In genomic region chr7:95004618-95005282, GRCh38 we compare ENCODE assay signal across 15 cellular contexts.
A peak's percentile ranks its signal among the peaks of the same experiment; 100 is the strongest.
DNase-seq lines count a peak whose midpoint lies in the region; ATAC-seq, FAIRE-seq and TF ChIP-seq lines count a peak whose summit lies in the region.
"Had no signal": no experiment of that assay in that cellular context is flagged by ENCODE, and none has a peak within 500 bp of the region (broad histone marks: within the 10 kb centered on the region; RNA-seq: fewer than 3 reads in every experiment).

No MANE protein-coding gene starts in this region.

- 72% methylated on average over 6 of the region's 6 CpGs for whole genome bisulfite sequencing in A549 (ENCODE audit: missing lambda C conversion rate)
- 48% methylated on average over 6 of the region's 6 CpGs for WGBS in right cardiac atrium

- H3K4me1 ChIP-seq in A549: peaks cover 19% of the 10 kb centered on the region; the same call in 2 of the 3 replicates
- H3K4me1 ChIP-seq in right cardiac atrium (ENCODE audit: control insufficient read depth, insufficient read depth, low read length): no peaks in the 10 kb centered on the region
- H3K4me1 ChIP-seq: Caco-2, foreskin keratinocyte, Peyer's patch had no signal

- no peak overlapping the region for H3K27ac ChIP-seq in A549
- no peak overlapping the region for H3K27ac ChIP-seq in right cardiac atrium (ENCODE audit: low read length)
- H3K27ac ChIP-seq: foreskin keratinocyte, Peyer's patch had no signal

- TF ChIP-seq RAD21 in A549 (conservative IDR thresholded peaks at IDR 0.05 in 1 of 2, IDR thresholded peaks at IDR 0.05 in 1 of 2): no peak

- POLR2A ChIA-PET in A549 (lab: Yijun Ruan, JAX): no interaction called here

- no peak for TF ChIP-seq EP300 in A549 (IDR thresholded peaks at IDR 0.05)

- H3K4me2 ChIP-seq in A549: no peak overlapping the region

- ATAC-seq in A549 (peak; percentile 50 to 72; a peak in 5 of 6 replicates), right cardiac atrium (peak; percentile 91 to 93), GM18511 (IDR thresholded peaks at IDR 0.05; ENCODE audit: unreplicated experiment) (no peak)
- ATAC-seq: activated naive CD4-positive, alpha-beta T cell treated with anti-CD3 and anti-CD28 coated beads, Interleukin-2, amount 50 U/mL, for 72 hours; foreskin keratinocyte; stimulated activated effector memory CD8-positive, alpha-beta T cell treated with anti-CD3 and anti-CD28 coated beads, Interleukin-12 subunit alpha, Interleukin-12 subunit beta, amount 100 ng/mL, for 72 hours had no signal

- H3K27me3 ChIP-seq in right cardiac atrium (ENCODE audit: control insufficient read depth, insufficient read depth): no peaks in the 10 kb centered on the region
- H3K27me3 ChIP-seq: foreskin keratinocyte, Peyer's patch, upper lobe of left lung had no signal

- FAIRE-seq in A549 (lab: Jason Lieb, UNC): no peak

- H3K4me3 ChIP-seq in A549 (no peak overlapping the region), right cardiac atrium (ENCODE audit: low read length) (no peak overlapping the region)
- H3K4me3 ChIP-seq: Peyer's patch, upper lobe of left lung had no signal

- CTCF ChIA-PET in A549 (lab: Yijun Ruan, JAX): no interaction called here

- intact Hi-C loops in right cardiac atrium (cut with DNase I): no loop called here

- TF ChIP-seq POLR2A in A549 (IDR thresholded peaks at IDR 0.05; ENCODE audit: low read length): no peak

- no peaks in the 10 kb centered on the region for H3K9me3 ChIP-seq in A549
- no peaks in the 10 kb centered on the region for H3K9me3 ChIP-seq in right cardiac atrium (ENCODE audit: control insufficient read depth, low read length)
- H3K9me3 ChIP-seq: Caco-2, Peyer's patch, upper lobe of left lung had no signal

- no peak for TF ChIP-seq CTCF in A549 (IDR thresholded peaks at IDR 0.05)

- DNase-seq in A549 (ENCODE audit: low read depth in 1 of 2, low spot score in 1 of 2) (peak in 1 of 2 experiments; percentile 44), LHCN-M2 (ENCODE audit: low read depth) (peak; percentile 42), SK-N-DZ (ENCODE audit: low spot score) (peak; percentile 63), right cardiac atrium (no peak), GM03348 (ENCODE audit: low spot score) (no peak)
- DNase-seq in activated CD4-positive, alpha-beta T cell treated with anti-CD3 and anti-CD28 coated beads for 48 hours: no peak
- DNase-seq in stimulated activated CD4-positive, alpha-beta T cell treated with anti-CD3 and anti-CD28 coated beads, Interleukin-2, amount 100 ng/mL, for 24 hours: no peak
- DNase-seq: Caco-2, foreskin keratinocyte, Peyer's patch, T-helper 2 cell, upper lobe of left lung had no signal

TF ChIP-seq in A549, 52 proteins besides CTCF, POLR2A, EP300 and RAD21:
- TF ChIP-seq NFE2L2 (conservative IDR thresholded peaks at IDR 0.05; ENCODE audit: low read length) (no peak), NPAS2 (CRISPR knock-in tag; IDR thresholded peaks at IDR 0.05; ENCODE audit: borderline replicate concordance) (no peak), USF2 (IDR thresholded peaks at IDR 0.05) (no peak), FOSL2 (IDR thresholded peaks at IDR 0.05) (no peak), FOSL2 (CRISPR knock-in tag; IDR thresholded peaks at IDR 0.05) (no peak), ZNF302 (CRISPR knock-in tag; IDR thresholded peaks at IDR 0.05) (no peak), ESRRA (IDR thresholded peaks at IDR 0.05; ENCODE audit: borderline replicate concordance, low read length) (no peak), MAZ (IDR thresholded peaks at IDR 0.05; ENCODE audit: borderline replicate concordance, low read depth, low read length) (no peak), SREBF2 (IDR thresholded peaks at IDR 0.05) (no peak)
TF ChIP-seq in A549: peak in this region for 0.

Comparison
In these comparisons a context has a peak if more than half of its experiments do, and no peak if none do; other contexts are left out.
1. DNase-seq: peak in LHCN-M2 (single experiment) and SK-N-DZ (single experiment); none in right cardiac atrium (0 of 3), GM03348 (single experiment), activated CD4-positive, alpha-beta T cell treated with anti-CD3 and anti-CD28 coated beads for 48 hours (single experiment) and stimulated activated CD4-positive, alpha-beta T cell treated with anti-CD3 and anti-CD28 coated beads, Interleukin-2, amount 100 ng/mL, for 24 hours (0 of 2).